In the genomic region with DNA sequence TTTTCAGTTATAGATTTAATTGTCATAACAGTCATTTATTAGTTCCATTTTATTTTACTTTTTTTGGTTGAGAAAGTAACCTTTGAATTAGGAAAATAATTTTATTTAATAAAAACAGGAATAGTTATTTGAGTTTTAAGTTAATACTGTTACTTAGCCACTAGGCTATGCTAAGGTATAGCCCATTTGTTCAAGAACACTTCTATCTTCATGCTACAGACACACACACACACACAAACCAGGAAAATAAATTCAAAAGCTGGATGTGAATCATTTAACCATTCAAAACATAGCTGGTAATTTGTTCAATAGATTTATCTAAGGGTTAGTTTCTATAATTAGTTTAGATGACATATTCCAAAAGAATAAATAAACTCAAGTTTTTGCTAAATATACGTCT, we compare ENCODE assay signal across 1 cellular context.
A peak's percentile ranks its signal among the peaks of the same experiment; 100 is the strongest.
TF ChIP-seq lines count a peak whose summit lies in the region.

No MANE protein-coding gene starts in this region.

TF ChIP-seq in HEK293, 187 proteins besides CTCF, POLR2A, EP300 and RAD21:
- TF ChIP-seq, protein P1, sequence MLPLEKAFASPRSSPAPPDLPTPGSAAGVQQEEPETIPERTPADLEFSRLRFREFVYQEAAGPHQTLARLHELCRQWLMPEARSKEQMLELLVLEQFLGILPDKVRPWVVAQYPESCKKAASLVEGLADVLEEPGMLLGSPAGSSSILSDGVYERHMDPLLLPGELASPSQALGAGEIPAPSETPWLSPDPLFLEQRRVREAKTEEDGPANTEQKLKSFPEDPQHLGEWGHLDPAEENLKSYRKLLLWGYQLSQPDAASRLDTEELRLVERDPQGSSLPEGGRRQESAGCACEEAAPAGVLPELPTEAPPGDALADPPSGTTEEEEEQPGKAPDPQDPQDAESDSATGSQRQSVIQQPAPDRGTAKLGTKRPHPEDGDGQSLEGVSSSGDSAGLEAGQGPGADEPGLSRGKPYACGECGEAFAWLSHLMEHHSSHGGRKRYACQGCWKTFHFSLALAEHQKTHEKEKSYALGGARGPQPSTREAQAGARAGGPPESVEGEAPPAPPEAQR (tag by site-specific recombination; IDR thresholded peaks at IDR 0.05) = no peak
- TF ChIP-seq ZNF654 (tag by site-specific recombination; IDR thresholded peaks at IDR 0.05; ENCODE audit: low read depth) = 0 out of 2 replicates have a peak, but pooled peaks have one; percentile 12
